ENCODE assay signal across 23 cellular contexts in the genomic region with DNA sequence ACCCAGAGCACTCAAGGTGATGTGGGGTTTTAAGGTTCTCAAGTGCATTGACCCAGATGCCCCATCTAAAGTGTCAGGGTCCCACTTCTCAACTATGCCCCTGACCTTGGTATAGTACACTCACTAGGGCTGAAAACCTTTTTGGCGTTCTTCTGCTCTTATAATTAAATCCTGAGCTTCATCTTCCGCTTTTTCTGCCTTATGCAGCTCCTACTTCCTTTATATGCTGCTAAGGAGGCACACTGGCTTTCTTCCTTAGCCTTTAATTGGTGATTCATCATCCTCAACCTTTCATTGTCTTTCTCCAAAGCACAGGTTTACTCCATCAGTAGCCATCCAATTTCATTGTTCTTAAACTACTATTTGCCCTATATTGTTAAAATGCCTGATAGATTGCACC. TPM values are rescaled to one million over a fixed set of nuclear protein-coding genes. Genes with fewer than 3 reads are reported as not detected.
A peak's percentile ranks its signal among the peaks of the same experiment; 100 is the strongest.
DNase-seq lines count a peak whose midpoint lies in the region; ATAC-seq and TF ChIP-seq lines count a peak whose summit lies in the region.
"Had no signal": no experiment of that assay in that cellular context is flagged by ENCODE, and none has a peak within 500 bp of the region (broad histone marks: within the 10 kb centered on the region; RNA-seq: fewer than 3 reads in every experiment).

No MANE protein-coding gene starts in this region.

- intact Hi-C loops in right cardiac atrium (cut with DNase I), result no loop called here

- peak; percentile 33 for DNase-seq in CD1c-positive myeloid dendritic cell (ENCODE audit: extremely low spot score)
- peak; percentile 66 to 67 for DNase-seq in Kasumi-1 (lab: John Stamatoyannopoulos, UW)
- DNase-seq in NOMO-1 (lab: John Stamatoyannopoulos, UW; ENCODE audit: unreplicated experiment in 2 of 2), result peak; percentile 85 to 93
- no peak for DNase-seq in NCI-H1092 (lab: John Stamatoyannopoulos, UW)
- no peak for DNase-seq in right cardiac atrium
- no peak for DNase-seq in activated T-cell treated with anti-CD3 and anti-CD28 coated beads, Interleukin-2, amount 50 U/mL, for 1 hour
- DNase-seq: CD4-positive, alpha-beta T cell; COR-L47; DMS53; GM23248; H7; MG63; NCI-H2029; NCI-H446; NCI-H524 treated with DMSO at 0.1 percent for 48 hours; NCI-H774; NK-92 treated with Interleukin-12 subunit alpha and Interleukin-12 subunit beta, amount 100 ng/mL, for 24 hours; PC-3; T-helper 17 cell had no signal

- 86% methylated on average over 2 of the region's 2 CpGs for WGBS in right cardiac atrium

- no peak overlapping the region for H3K27ac ChIP-seq in right cardiac atrium (ENCODE audit: low read length)
- H3K27ac ChIP-seq: BLaER1, GM23248, SJSA1 had no signal

- H3K27me3 ChIP-seq in right cardiac atrium (ENCODE audit: control insufficient read depth, insufficient read depth), result no peaks in the 10 kb centered on the region
- H3K27me3 ChIP-seq: BLaER1, MG63, SJSA1 had no signal

- ATAC-seq in SK-N-SH treated with all-trans-retinoic acid at 6 μM for 48 hours, result peak; percentile 17; the same call in 1 of the 3 replicates
- no peak for ATAC-seq in HG03025 (IDR thresholded peaks at IDR 0.05; ENCODE audit: low FRiP score, unreplicated experiment)
- no peak for ATAC-seq in right cardiac atrium
- ATAC-seq: PC-3, T-helper 17 cell had no signal

- no peaks in the 10 kb centered on the region for H3K4me1 ChIP-seq in right cardiac atrium (ENCODE audit: control insufficient read depth, insufficient read depth, low read length)
- H3K4me1 ChIP-seq: BLaER1, SJSA1 had no signal

- no peaks in the 10 kb centered on the region for H3K9me3 ChIP-seq in right cardiac atrium (ENCODE audit: control insufficient read depth, low read length)
- H3K9me3 ChIP-seq: BLaER1, MG63, SJSA1 had no signal

- no peak overlapping the region for H3K4me3 ChIP-seq in right cardiac atrium (ENCODE audit: low read length)
- H3K4me3 ChIP-seq: BLaER1, GM23248, MG63, SJSA1 had no signal

TF ChIP-seq in SK-N-SH treated with all-trans-retinoic acid at 6 μM for 48 hours, 23 proteins besides CTCF, POLR2A, EP300 and RAD21:
- TF ChIP-seq TCF4 (CRISPR knock-in tag; IDR thresholded peaks at IDR 0.05; ENCODE audit: borderline replicate concordance), result no peak
- no peak for TF ChIP-seq RARB (CRISPR knock-in tag; IDR thresholded peaks at IDR 0.05)
- TF ChIP-seq CSRNP3 (CRISPR knock-in tag; IDR thresholded peaks at IDR 0.05), result no peak
- no peak for TF ChIP-seq ZNF8 (CRISPR knock-in tag; IDR thresholded peaks at IDR 0.05)
- TF ChIP-seq ZNF565 (CRISPR knock-in tag; conservative IDR thresholded peaks at IDR 0.05; ENCODE audit: low read depth), result no peak
- TF ChIP-seq GLIS3 (CRISPR knock-in tag; IDR thresholded peaks at IDR 0.05), result no peak
- TF ChIP-seq TSHZ2 (CRISPR knock-in tag; IDR thresholded peaks at IDR 0.05), result no peak
- no peak for TF ChIP-seq OSR1 (CRISPR knock-in tag; IDR thresholded peaks at IDR 0.05)
- no peak for TF ChIP-seq ARNTL (CRISPR knock-in tag; IDR thresholded peaks at IDR 0.05; ENCODE audit: borderline replicate concordance, low read depth)
- no peak for TF ChIP-seq ZFP3 (CRISPR knock-in tag; IDR thresholded peaks at IDR 0.05)
- TF ChIP-seq PATZ1 (CRISPR knock-in tag; IDR thresholded peaks at IDR 0.05; ENCODE audit: borderline replicate concordance), result no peak
- TF ChIP-seq, protein P1, sequence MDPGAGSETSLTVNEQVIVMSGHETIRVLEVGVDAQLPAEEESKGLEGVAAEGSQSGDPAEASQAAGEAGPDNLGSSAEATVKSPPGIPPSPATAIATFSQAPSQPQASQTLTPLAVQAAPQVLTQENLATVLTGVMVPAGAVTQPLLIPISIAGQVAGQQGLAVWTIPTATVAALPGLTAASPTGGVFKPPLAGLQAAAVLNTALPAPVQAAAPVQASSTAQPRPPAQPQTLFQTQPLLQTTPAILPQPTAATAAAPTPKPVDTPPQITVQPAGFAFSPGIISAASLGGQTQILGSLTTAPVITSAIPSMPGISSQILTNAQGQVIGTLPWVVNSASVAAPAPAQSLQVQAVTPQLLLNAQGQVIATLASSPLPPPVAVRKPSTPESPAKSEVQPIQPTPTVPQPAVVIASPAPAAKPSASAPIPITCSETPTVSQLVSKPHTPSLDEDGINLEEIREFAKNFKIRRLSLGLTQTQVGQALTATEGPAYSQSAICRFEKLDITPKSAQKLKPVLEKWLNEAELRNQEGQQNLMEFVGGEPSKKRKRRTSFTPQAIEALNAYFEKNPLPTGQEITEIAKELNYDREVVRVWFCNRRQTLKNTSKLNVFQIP (CRISPR knock-in tag; IDR thresholded peaks at IDR 0.05; ENCODE audit: borderline replicate concordance, low read depth), result no peak
- no peak for TF ChIP-seq ZNF70 (CRISPR knock-in tag; IDR thresholded peaks at IDR 0.05)
- TF ChIP-seq TOX (CRISPR knock-in tag; IDR thresholded peaks at IDR 0.05; ENCODE audit: borderline replicate concordance), result no peak
- no peak for TF ChIP-seq PPARA (CRISPR knock-in tag; IDR thresholded peaks at IDR 0.05; ENCODE audit: borderline replicate concordance)
- TF ChIP-seq BACH2 (CRISPR knock-in tag; IDR thresholded peaks at IDR 0.05; ENCODE audit: borderline replicate concordance), result no peak
- TF ChIP-seq ZFP30 (CRISPR knock-in tag; IDR thresholded peaks at IDR 0.05), result no peak
- no peak for TF ChIP-seq ISL1 (CRISPR knock-in tag; IDR thresholded peaks at IDR 0.05)
- TF ChIP-seq ZC3H10 (CRISPR knock-in tag; IDR thresholded peaks at IDR 0.05), result no peak
- no peak for TF ChIP-seq CSDC2 (CRISPR knock-in tag; IDR thresholded peaks at IDR 0.05)

RNA-seq across cellular contexts. Expression of gene NF1, which starts 5.3 kb away (rescaled TPM):
- total RNA-seq in right cardiac atrium, result 10 to 100 TPM; 42.2 to 60.8 (median 46.7) TPM
- polyA plus RNA-seq in right cardiac atrium, result 7.2 TPM

Comparison
In these comparisons a context has a peak if more than half of its experiments do, and no peak if none do; other contexts are left out.
1. DNase-seq: peak in CD1c-positive myeloid dendritic cell (single experiment), Kasumi-1 (2 of 2) and NOMO-1 (2 of 2); none in NCI-H1092 (single experiment), right cardiac atrium (0 of 3) and activated T-cell treated with anti-CD3 and anti-CD28 coated beads, Interleukin-2, amount 50 U/mL, for 1 hour (single experiment).